Comparison of ENCODE assay signal across 12 cellular contexts in the genomic region with DNA sequence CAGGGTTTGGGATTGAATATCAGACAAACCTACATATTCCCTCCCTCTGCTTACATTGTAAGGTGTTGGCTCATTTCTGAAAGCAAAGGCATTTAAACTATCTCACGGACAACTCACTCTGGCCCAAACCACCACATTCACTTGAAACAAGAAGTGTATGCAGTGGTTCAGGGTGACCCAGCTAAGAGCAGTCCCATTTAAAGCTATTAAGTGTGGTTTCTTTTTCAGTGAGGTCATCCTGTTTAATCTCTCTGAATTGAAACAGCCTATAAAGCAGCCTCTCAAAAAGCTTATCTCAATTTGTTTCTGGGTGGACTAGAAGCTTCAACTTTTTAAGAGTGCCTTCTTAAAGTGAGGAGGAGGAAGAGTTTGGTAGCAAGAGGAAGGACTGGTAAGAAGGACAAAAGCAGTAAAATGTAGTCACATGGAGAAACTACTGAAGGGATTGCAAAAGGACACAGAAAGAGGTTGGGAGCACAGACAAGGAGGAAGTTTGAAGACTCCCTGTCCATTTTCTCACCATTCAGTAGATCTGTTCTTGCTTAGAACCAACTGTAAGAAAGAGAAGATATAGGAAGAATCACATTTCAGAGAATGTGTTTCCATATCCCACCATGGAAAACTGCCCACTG.
A peak's percentile ranks its signal among the peaks of the same experiment; 100 is the strongest.
DNase-seq lines count a peak whose midpoint lies in the region; ATAC-seq and TF ChIP-seq lines count a peak whose summit lies in the region.
"Had no signal": no experiment of that assay in that cellular context is flagged by ENCODE, and none has a peak within 500 bp of the region (broad histone marks: within the 10 kb centered on the region; RNA-seq: fewer than 3 reads in every experiment).

No MANE protein-coding gene starts in this region.

- CTCF ChIA-PET in AG04450 (lab: Charles Lee): interaction anchor here (0.5 to 1.1 kb wide), 2 partner anchors 166 to 1057 kb away, joined by 3 read pairs; a partner anchor contains a TSS

- no peak overlapping the region for H3K27ac ChIP-seq in AG04450 (ENCODE audit: low read depth, low read length)

- no peaks in the 10 kb centered on the region for H3K27me3 ChIP-seq in AG04450 (ENCODE audit: control insufficient read depth, insufficient read depth, low read length)

- H3K4me3 ChIP-seq in AG04450 (ENCODE audit: low read depth, low read length): no peak overlapping the region

- H3K36me3 Mint-ChIP-seq in stimulated activated effector memory CD8-positive, alpha-beta T cell treated with anti-CD3 and anti-CD28 coated beads, Interleukin-12 subunit alpha, Interleukin-12 subunit beta, amount 100 ng/mL, for 72 hours: no peaks in the 10 kb centered on the region
- H3K36me3 Mint-ChIP-seq: CD8-positive, alpha-beta memory T cell had no signal

- no peak overlapping the region for H3K27ac Mint-ChIP-seq in stimulated activated effector memory CD8-positive, alpha-beta T cell treated with anti-CD3 and anti-CD28 coated beads, Interleukin-12 subunit alpha, Interleukin-12 subunit beta, amount 100 ng/mL, for 72 hours
- H3K27ac Mint-ChIP-seq: CD8-positive, alpha-beta memory T cell; effector memory CD8-positive, alpha-beta T cell had no signal

- DNase-seq in AG04450 (ENCODE audit: low read depth, low spot score) (peak; percentile 36), fibroblast of peridontal ligament (ENCODE audit: extremely low read depth) (peak; percentile 66)
- DNase-seq in activated CD4-positive, alpha-beta T cell treated with anti-CD3 and anti-CD28 coated beads for 48 hours: no peak
- DNase-seq in stimulated activated effector memory CD8-positive, alpha-beta T cell treated with anti-CD3 and anti-CD28 coated beads, Interleukin-12 subunit alpha, Interleukin-12 subunit beta, amount 100 ng/mL, for 72 hours (ENCODE audit: low spot score in 2 of 2): no peak
- DNase-seq: CD8-positive, alpha-beta memory T cell; effector memory CD8-positive, alpha-beta T cell; NCI-H226 had no signal

- POLR2A ChIA-PET in AG04450 (lab: Yijun Ruan, JAX): interaction anchor here (1.0 to 1.1 kb wide), 2 partner anchors 44 to 166 kb away, joined by 5 read pairs; a partner anchor contains a TSS

- no peaks in the 10 kb centered on the region for H3K9me3 Mint-ChIP-seq in stimulated activated effector memory CD8-positive, alpha-beta T cell treated with anti-CD3 and anti-CD28 coated beads, Interleukin-12 subunit alpha, Interleukin-12 subunit beta, amount 100 ng/mL, for 72 hours
- H3K9me3 Mint-ChIP-seq: CD8-positive, alpha-beta memory T cell; effector memory CD8-positive, alpha-beta T cell had no signal

- H3K9me3 ChIP-seq in AG04450 (ENCODE audit: control insufficient read depth, insufficient read depth, low read length): no peaks in the 10 kb centered on the region

- peak; percentile 39 for ATAC-seq in GM19035 (IDR thresholded peaks at IDR 0.05; ENCODE audit: unreplicated experiment)
- peak; percentile 35 for ATAC-seq in HG03521 (IDR thresholded peaks at IDR 0.05; ENCODE audit: unreplicated experiment)
- ATAC-seq in stimulated activated effector memory CD8-positive, alpha-beta T cell treated with anti-CD3 and anti-CD28 coated beads, Interleukin-12 subunit alpha, Interleukin-12 subunit beta, amount 100 ng/mL, for 72 hours: no peak
- ATAC-seq in HG03439 (IDR thresholded peaks at IDR 0.05; ENCODE audit: unreplicated experiment): no peak
- no peak for ATAC-seq in GM19023 (IDR thresholded peaks at IDR 0.05; ENCODE audit: unreplicated experiment)
- ATAC-seq: HCT116 had no signal

- no peak overlapping the region for H3K4me3 Mint-ChIP-seq in stimulated activated effector memory CD8-positive, alpha-beta T cell treated with anti-CD3 and anti-CD28 coated beads, Interleukin-12 subunit alpha, Interleukin-12 subunit beta, amount 100 ng/mL, for 72 hours

- TF ChIP-seq CTCF in AG04450 (IDR thresholded peaks at IDR 0.05; ENCODE audit: low read depth, low read length): no peak

- H3K4me1 Mint-ChIP-seq in stimulated activated effector memory CD8-positive, alpha-beta T cell treated with anti-CD3 and anti-CD28 coated beads, Interleukin-12 subunit alpha, Interleukin-12 subunit beta, amount 100 ng/mL, for 72 hours: peaks cover 27% of the 10 kb centered on the region

Comparison
In these comparisons a context has a peak if more than half of its experiments do, and no peak if none do; other contexts are left out.
1. DNase-seq: peak in AG04450 (single experiment) and fibroblast of peridontal ligament (single experiment); none in activated CD4-positive, alpha-beta T cell treated with anti-CD3 and anti-CD28 coated beads for 48 hours (single experiment) and stimulated activated effector memory CD8-positive, alpha-beta T cell treated with anti-CD3 and anti-CD28 coated beads, Interleukin-12 subunit alpha, Interleukin-12 subunit beta, amount 100 ng/mL, for 72 hours (0 of 2).
2. ATAC-seq: peak in GM19035 (single experiment) and HG03521 (single experiment); none in stimulated activated effector memory CD8-positive, alpha-beta T cell treated with anti-CD3 and anti-CD28 coated beads, Interleukin-12 subunit alpha, Interleukin-12 subunit beta, amount 100 ng/mL, for 72 hours (single experiment), HG03439 (single experiment) and GM19023 (single experiment).